Comparison of ENCODE assay signal across 28 cellular contexts in the genomic region with DNA sequence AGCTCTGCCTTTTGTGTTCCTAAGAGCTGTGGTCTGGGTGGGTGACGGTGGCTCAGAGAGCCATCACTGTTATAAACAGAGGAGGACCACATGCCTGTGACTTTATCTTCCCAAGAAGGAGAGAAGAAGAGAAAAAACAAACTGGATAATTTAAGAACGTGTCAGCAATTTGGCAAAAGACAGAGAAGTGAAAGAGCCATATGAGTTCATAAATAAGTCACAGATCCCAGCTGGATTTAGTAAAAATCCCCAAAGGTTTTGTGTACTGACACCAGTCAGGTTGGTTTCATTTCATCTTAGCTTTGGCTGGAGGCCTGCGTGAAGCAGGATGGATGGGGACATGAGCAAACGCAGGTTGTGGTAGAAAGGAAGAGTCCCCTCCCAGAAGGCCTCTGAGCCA.
DNase-seq lines count a peak whose midpoint lies in the region; ATAC-seq and TF ChIP-seq lines count a peak whose summit lies in the region.
"Had no signal": no experiment of that assay in that cellular context is flagged by ENCODE, and none has a peak within 500 bp of the region (broad histone marks: within the 10 kb centered on the region; RNA-seq: fewer than 3 reads in every experiment).

No MANE protein-coding gene starts in this region.

- TF ChIP-seq CTCF in breast epithelium (IDR thresholded peaks at IDR 0.05): no peak
- no peak for TF ChIP-seq CTCF in MCF 10A (IDR thresholded peaks at IDR 0.05; ENCODE audit: unreplicated experiment)

- peak; percentile 19 for ATAC-seq in left ventricle myocardium superior
- no peak for ATAC-seq in HG02571 (IDR thresholded peaks at IDR 0.05; ENCODE audit: unreplicated experiment)
- ATAC-seq: activated CD8-positive, alpha-beta T cell treated with anti-CD3 and anti-CD28 coated beads for 36 hours; GM23338; naive thymus-derived CD8-positive, alpha-beta T cell; upper lobe of right lung had no signal

- H3K9me3 Mint-ChIP-seq in MCF 10A (ENCODE audit: unreplicated experiment): peaks cover 8% of the 10 kb centered on the region

- peaks cover 0 to 19% of the 10 kb centered on the region in 2 donors for H3K9me3 ChIP-seq in breast epithelium
- H3K9me3 ChIP-seq in MG63: peaks cover 2% of the 10 kb centered on the region; the same call in 1 of the 2 replicates
- peaks cover 0 to 7% (median 4%) of the 10 kb centered on the region in 5 donors for H3K9me3 ChIP-seq in subcutaneous abdominal adipose tissue (ENCODE audit: control insufficient read depth in 5 of 5, low read length in 5 of 5)
- H3K9me3 ChIP-seq: BE2C, upper lobe of right lung had no signal

- H3K36me3 ChIP-seq in breast epithelium (no peaks in the 10 kb centered on the region), MG63 (no peaks in the 10 kb centered on the region), subcutaneous abdominal adipose tissue (ENCODE audit: control insufficient read depth in 5 of 5, insufficient read depth in 5 of 5, low read length in 5 of 5) (no peaks in the 10 kb centered on the region)
- H3K36me3 ChIP-seq: BE2C, upper lobe of right lung had no signal

- POLR2A ChIA-PET in MCF 10A (lab: Yijun Ruan, JAX): no interaction called here

- H3K4me1 Mint-ChIP-seq in MCF 10A (ENCODE audit: insufficient read depth, unreplicated experiment): no peaks in the 10 kb centered on the region

- H3K27me3 ChIP-seq in breast epithelium (no peaks in the 10 kb centered on the region), MG63 (no peaks in the 10 kb centered on the region), subcutaneous abdominal adipose tissue (ENCODE audit: control insufficient read depth in 5 of 5, insufficient read depth in 4 of 5, low read length in 5 of 5) (peaks cover 0 to 6% (median 0%) of the 10 kb centered on the region in 5 donors)
- H3K27me3 ChIP-seq: upper lobe of right lung had no signal

- intact Hi-C loops in breast epithelium (cut with DNase I; ENCODE audit: low total_unique reads) (no loop called here), MCF 10A (cut with micrococcal nuclease) (no loop called here), left ventricle myocardium superior (cut with micrococcal nuclease) (no loop called here)

- DNase-seq in breast epithelium (ENCODE audit: low spot score in 2 of 2): no peak
- no peak for DNase-seq in MCF 10A (ENCODE audit: unreplicated experiment)
- peak; percentile 10 for DNase-seq in MG63
- DNase-seq in left ventricle myocardium superior: no peak
- DNase-seq in GM03348 (ENCODE audit: low spot score): no peak
- no peak for DNase-seq in 8988T
- DNase-seq: activated CD4-positive, CD25-positive, alpha-beta regulatory T cell; activated CD8-positive, alpha-beta T cell treated with anti-CD3 and anti-CD28 coated beads for 36 hours; activated naive CD4-positive, alpha-beta T cell treated with Interleukin-2 at 50 U/mL for 16 hours; activated T-cell treated with anti-CD3 and anti-CD28 coated beads, Interleukin-2, amount 50 U/mL, for 24 hours; amniotic stem cell; BE2C; dermis blood vessel endothelial cell; DMS79 treated with DMSO at 0.1 percent for 48 hours; naive thymus-derived CD8-positive, alpha-beta T cell; NCI-H1092; NCI-H524; RPMI8226; small intestine; stimulated activated CD4-positive, alpha-beta T cell treated with anti-CD3 and anti-CD28 coated beads, Interleukin-4, amount 100 ng/mL, for 1 hour; T1000; upper lobe of right lung had no signal

- BruUV-seq in MCF 10A (replicated peaks; lab: Mats Ljungman, UMichigan): no TSS peak

- no peak overlapping the region for H3K4me3 Mint-ChIP-seq in MCF 10A (ENCODE audit: unreplicated experiment)
- H3K4me3 Mint-ChIP-seq: activated CD8-positive, alpha-beta T cell treated with anti-CD3 and anti-CD28 coated beads for 36 hours; activated T-cell treated with anti-CD3 and anti-CD28 coated beads, Interleukin-2, amount 50 U/mL, for 24 hours; GM23338; naive thymus-derived CD8-positive, alpha-beta T cell; stimulated activated naive CD8-positive, alpha-beta T cell treated with anti-CD3 and anti-CD28 coated beads, Interleukin-15, Interleukin-2, amounts not matched to agents 100 ng/mL and 50 ng/mL, for 24 hours had no signal

- H3K4me1 ChIP-seq in breast epithelium: peaks cover 0 to 2% of the 10 kb centered on the region in 2 donors
- H3K4me1 ChIP-seq in subcutaneous abdominal adipose tissue (ENCODE audit: control insufficient read depth in 5 of 5, insufficient read depth in 5 of 5, low read length in 5 of 5): peaks cover 0 to 27% (median 22%) of the 10 kb centered on the region in 5 donors
- H3K4me1 ChIP-seq: upper lobe of right lung had no signal

- no peak overlapping the region for H3K4me3 ChIP-seq in breast epithelium
- H3K4me3 ChIP-seq in MG63: no peak overlapping the region
- no peak overlapping the region for H3K4me3 ChIP-seq in subcutaneous abdominal adipose tissue (ENCODE audit: low read depth in 1 of 5, low read length in 5 of 5)
- H3K4me3 ChIP-seq: GM23338, upper lobe of right lung had no signal

- H3K36me3 Mint-ChIP-seq in MCF 10A (ENCODE audit: insufficient read depth, unreplicated experiment): no peaks in the 10 kb centered on the region

- CTCF ChIA-PET in MCF 10A (lab: Yijun Ruan, JAX): interaction anchor here (0.6 kb wide), 1 partner anchor 36 kb away, joined by 3 read pairs; no protein-coding TSS in a partner anchor

- H3K27me3 Mint-ChIP-seq in MCF 10A (ENCODE audit: insufficient read depth, unreplicated experiment): peaks cover 37% of the 10 kb centered on the region

- H3K9ac ChIP-seq in subcutaneous abdominal adipose tissue (ENCODE audit: low read length in 5 of 5): no peak overlapping the region
- H3K9ac ChIP-seq: KMS-11 had no signal

- H3K27ac Mint-ChIP-seq in MCF 10A (ENCODE audit: low read depth, unreplicated experiment): no peak overlapping the region
- H3K27ac Mint-ChIP-seq: activated CD8-positive, alpha-beta T cell treated with anti-CD3 and anti-CD28 coated beads for 36 hours; activated T-cell treated with anti-CD3 and anti-CD28 coated beads, Interleukin-2, amount 50 U/mL, for 24 hours; GM23338; naive thymus-derived CD8-positive, alpha-beta T cell; stimulated activated naive CD8-positive, alpha-beta T cell treated with anti-CD3 and anti-CD28 coated beads, Interleukin-15, Interleukin-2, amounts not matched to agents 100 ng/mL and 50 ng/mL, for 24 hours had no signal

- TF ChIP-seq POLR2A in breast epithelium (IDR thresholded peaks at IDR 0.05): no peak

- H3K27ac ChIP-seq in breast epithelium: peak overlapping the region; percentile 60 to 71
- H3K27ac ChIP-seq in subcutaneous abdominal adipose tissue (ENCODE audit: low read depth, low read length): peak overlapping the region; percentile 31
- H3K27ac ChIP-seq: 22Rv1, KMS-11, upper lobe of right lung had no signal
